13 cellular contexts compared by ENCODE assay signal in genomic region chr14:100132161-100132902, GRCh38. TPM values are rescaled to one million over a fixed set of nuclear protein-coding genes. Genes with fewer than 3 reads are reported as not detected.
A peak's percentile ranks its signal among the peaks of the same experiment; 100 is the strongest.
DNase-seq lines count a peak whose midpoint lies in the region; ATAC-seq and TF ChIP-seq lines count a peak whose summit lies in the region.
"Had no signal": no experiment of that assay in that cellular context is flagged by ENCODE, and none has a peak within 500 bp of the region (broad histone marks: within the 10 kb centered on the region; RNA-seq: fewer than 3 reads in every experiment).

No MANE protein-coding gene starts in this region.

- H3K27me3 Mint-ChIP-seq in activated CD8-positive, alpha-beta T cell treated with anti-CD3 and anti-CD28 coated beads, Interleukin-2, amount 10 ng/mL, durations not matched to agents 7 days and 5 days (ENCODE audit: low read depth) = no peaks in the 10 kb centered on the region
- no peaks in the 10 kb centered on the region for H3K27me3 Mint-ChIP-seq in activated CD8-positive, alpha-beta T cell treated with anti-CD3 and anti-CD28 coated beads for 36 hours
- no peaks in the 10 kb centered on the region for H3K27me3 Mint-ChIP-seq in activated naive CD8-positive, alpha-beta T cell treated with anti-CD3 and anti-CD28 coated beads for 36 hours

- H3K4me1 Mint-ChIP-seq in activated CD8-positive, alpha-beta T cell treated with anti-CD3 and anti-CD28 coated beads, Interleukin-2, amount 10 ng/mL, durations not matched to agents 7 days and 5 days (ENCODE audit: low read depth) = peaks cover 6% of the 10 kb centered on the region
- H3K4me1 Mint-ChIP-seq in activated CD8-positive, alpha-beta T cell treated with anti-CD3 and anti-CD28 coated beads for 36 hours (ENCODE audit: low read depth) = no peaks in the 10 kb centered on the region
- H3K4me1 Mint-ChIP-seq in activated naive CD8-positive, alpha-beta T cell treated with anti-CD3 and anti-CD28 coated beads for 36 hours = no peaks in the 10 kb centered on the region

- no peak for DNase-seq in activated CD8-positive, alpha-beta T cell treated with anti-CD3 and anti-CD28 coated beads, Interleukin-2, amount 10 ng/mL, durations not matched to agents 7 days and 5 days
- no peak for DNase-seq in activated CD8-positive, alpha-beta T cell treated with anti-CD3 and anti-CD28 coated beads for 36 hours
- DNase-seq in activated naive CD8-positive, alpha-beta T cell treated with anti-CD3 and anti-CD28 coated beads for 36 hours = no peak
- DNase-seq in foreskin fibroblast (peak; percentile 24 to 77), BE2C (no peak)
- DNase-seq in effector CD8-positive, alpha-beta T cell (lab: John Stamatoyannopoulos, UW) = no peak
- DNase-seq: colonic mucosa, HFFc6, hippocampal formation, NCI-H2227 treated with DMSO at 0.1 percent for 48 hours, RPMI8226 had no signal

- no peak for ATAC-seq in activated CD8-positive, alpha-beta T cell treated with anti-CD3 and anti-CD28 coated beads, Interleukin-2, amount 10 ng/mL, durations not matched to agents 7 days and 5 days
- ATAC-seq in activated CD8-positive, alpha-beta T cell treated with anti-CD3 and anti-CD28 coated beads for 36 hours = no peak
- no peak for ATAC-seq in HG02852 (IDR thresholded peaks at IDR 0.05; ENCODE audit: unreplicated experiment)

- H3K27me3 ChIP-seq in BE2C = no peaks in the 10 kb centered on the region
- H3K27me3 ChIP-seq: colonic mucosa had no signal

- no peak for TF ChIP-seq CTCF in activated CD8-positive, alpha-beta T cell treated with anti-CD3 and anti-CD28 coated beads for 36 hours (IDR thresholded peaks at IDR 0.05)
- no peak for TF ChIP-seq CTCF in foreskin fibroblast (IDR thresholded peaks at IDR 0.05; ENCODE audit: low read depth, low read length)
- no peak for TF ChIP-seq CTCF in BE2C (IDR thresholded peaks at IDR 0.05; ENCODE audit: low read depth, low read length)

- POLR2A ChIA-PET in activated CD8-positive, alpha-beta T cell treated with anti-CD3 and anti-CD28 coated beads, Interleukin-2, amount 10 ng/mL, durations not matched to agents 7 days and 5 days (lab: Charles Lee) = no interaction called here
- POLR2A ChIA-PET in activated CD8-positive, alpha-beta T cell treated with anti-CD3 and anti-CD28 coated beads for 36 hours (lab: Charles Lee) = interaction anchor here (1.3 to 3.2 kb wide), 2 partner anchors 11 to 15 kb away, joined by 3 to 17 read pairs; no protein-coding TSS in a partner anchor

- no peaks in the 10 kb centered on the region for H3K9me3 Mint-ChIP-seq in activated CD8-positive, alpha-beta T cell treated with anti-CD3 and anti-CD28 coated beads, Interleukin-2, amount 10 ng/mL, durations not matched to agents 7 days and 5 days (ENCODE audit: insufficient read depth)
- no peaks in the 10 kb centered on the region for H3K9me3 Mint-ChIP-seq in activated CD8-positive, alpha-beta T cell treated with anti-CD3 and anti-CD28 coated beads for 36 hours
- no peaks in the 10 kb centered on the region for H3K9me3 Mint-ChIP-seq in activated naive CD8-positive, alpha-beta T cell treated with anti-CD3 and anti-CD28 coated beads for 36 hours
- H3K9me3 Mint-ChIP-seq: HFFc6 had no signal

- CTCF ChIA-PET in activated CD8-positive, alpha-beta T cell treated with anti-CD3 and anti-CD28 coated beads, Interleukin-2, amount 10 ng/mL, durations not matched to agents 7 days and 5 days (lab: Charles Lee) = no interaction called here
- CTCF ChIA-PET in activated CD8-positive, alpha-beta T cell treated with anti-CD3 and anti-CD28 coated beads for 36 hours (lab: Charles Lee) = interaction anchor here (1.0 to 1.2 kb wide), 2 partner anchors 13 to 149 kb away, joined by 4 read pairs; no protein-coding TSS in a partner anchor

- peaks cover 97% of the 10 kb centered on the region for H3K36me3 Mint-ChIP-seq in activated CD8-positive, alpha-beta T cell treated with anti-CD3 and anti-CD28 coated beads, Interleukin-2, amount 10 ng/mL, durations not matched to agents 7 days and 5 days (ENCODE audit: low read depth)
- H3K36me3 Mint-ChIP-seq in activated CD8-positive, alpha-beta T cell treated with anti-CD3 and anti-CD28 coated beads for 36 hours (ENCODE audit: low read depth) = peaks cover 45% of the 10 kb centered on the region
- peaks cover 23% of the 10 kb centered on the region for H3K36me3 Mint-ChIP-seq in activated naive CD8-positive, alpha-beta T cell treated with anti-CD3 and anti-CD28 coated beads for 36 hours

- H3K27ac Mint-ChIP-seq in activated CD8-positive, alpha-beta T cell treated with anti-CD3 and anti-CD28 coated beads, Interleukin-2, amount 10 ng/mL, durations not matched to agents 7 days and 5 days = peak overlapping the region; percentile 55
- no peak overlapping the region for H3K27ac Mint-ChIP-seq in activated CD8-positive, alpha-beta T cell treated with anti-CD3 and anti-CD28 coated beads for 36 hours
- peak overlapping the region; percentile 48 for H3K27ac Mint-ChIP-seq in activated naive CD8-positive, alpha-beta T cell treated with anti-CD3 and anti-CD28 coated beads for 36 hours
- H3K27ac Mint-ChIP-seq: HFFc6 had no signal

- no peak overlapping the region for H3K4me3 Mint-ChIP-seq in activated CD8-positive, alpha-beta T cell treated with anti-CD3 and anti-CD28 coated beads, Interleukin-2, amount 10 ng/mL, durations not matched to agents 7 days and 5 days
- no peak overlapping the region for H3K4me3 Mint-ChIP-seq in activated CD8-positive, alpha-beta T cell treated with anti-CD3 and anti-CD28 coated beads for 36 hours
- no peak overlapping the region for H3K4me3 Mint-ChIP-seq in activated naive CD8-positive, alpha-beta T cell treated with anti-CD3 and anti-CD28 coated beads for 36 hours
- H3K4me3 Mint-ChIP-seq: HFFc6 had no signal

- H3K4me3 ChIP-seq in foreskin fibroblast (ENCODE audit: low read depth in 1 of 2, low read length in 2 of 2) = no peak overlapping the region
- H3K4me3 ChIP-seq in BE2C (ENCODE audit: low read depth, low read length) = no peak overlapping the region
- H3K4me3 ChIP-seq: colonic mucosa had no signal

- H3K27ac ChIP-seq in temporal lobe (ENCODE audit: low read depth, low read length) = peak overlapping the region; percentile 19
- H3K27ac ChIP-seq: colonic mucosa had no signal

- H3K36me3 ChIP-seq in BE2C = peaks cover 42% of the 10 kb centered on the region
- H3K36me3 ChIP-seq: colonic mucosa had no signal

- intact Hi-C loops in activated CD8-positive, alpha-beta T cell treated with anti-CD3 and anti-CD28 coated beads for 36 hours (cut with micrococcal nuclease) = no loop called here

- peaks cover 21% of the 10 kb centered on the region for H3K4me1 ChIP-seq in BE2C

- H3K9me3 ChIP-seq in BE2C = no peaks in the 10 kb centered on the region
- H3K9me3 ChIP-seq: colonic mucosa had no signal

RNA-seq across cellular contexts. Expression of gene DEGS2, which starts 27.1 kb away (rescaled TPM):
- under 1 TPM; 0.05 to 0.39 TPM for total RNA-seq in activated CD8-positive, alpha-beta T cell treated with anti-CD3 and anti-CD28 coated beads, Interleukin-2, amount 10 ng/mL, durations not matched to agents 7 days and 5 days
- 1 to 10 TPM; 2.6 to 3.1 TPM for total RNA-seq in activated CD8-positive, alpha-beta T cell treated with anti-CD3 and anti-CD28 coated beads for 36 hours
- 1 to 10 TPM; 1.6 to 1.8 TPM for total RNA-seq in activated naive CD8-positive, alpha-beta T cell treated with anti-CD3 and anti-CD28 coated beads for 36 hours
- 2.2 TPM for total RNA-seq in temporal lobe
- 0.32 TPM for polyA plus RNA-seq in BE2C (2012; ENCODE audit: insufficient read depth, insufficient read length, low read depth)
- total RNA-seq: HFFc6 had no signal

Comparison
In these comparisons a context has a peak if more than half of its experiments do, and no peak if none do; other contexts are left out.
1. DNase-seq: peak in foreskin fibroblast (2 of 2); none in activated CD8-positive, alpha-beta T cell treated with anti-CD3 and anti-CD28 coated beads, Interleukin-2, amount 10 ng/mL, durations not matched to agents 7 days and 5 days (single experiment), activated CD8-positive, alpha-beta T cell treated with anti-CD3 and anti-CD28 coated beads for 36 hours (single experiment), activated naive CD8-positive, alpha-beta T cell treated with anti-CD3 and anti-CD28 coated beads for 36 hours (single experiment), BE2C (single experiment) and effector CD8-positive, alpha-beta T cell (single experiment).